10 cellular contexts compared by ENCODE assay signal in the genomic region with DNA sequence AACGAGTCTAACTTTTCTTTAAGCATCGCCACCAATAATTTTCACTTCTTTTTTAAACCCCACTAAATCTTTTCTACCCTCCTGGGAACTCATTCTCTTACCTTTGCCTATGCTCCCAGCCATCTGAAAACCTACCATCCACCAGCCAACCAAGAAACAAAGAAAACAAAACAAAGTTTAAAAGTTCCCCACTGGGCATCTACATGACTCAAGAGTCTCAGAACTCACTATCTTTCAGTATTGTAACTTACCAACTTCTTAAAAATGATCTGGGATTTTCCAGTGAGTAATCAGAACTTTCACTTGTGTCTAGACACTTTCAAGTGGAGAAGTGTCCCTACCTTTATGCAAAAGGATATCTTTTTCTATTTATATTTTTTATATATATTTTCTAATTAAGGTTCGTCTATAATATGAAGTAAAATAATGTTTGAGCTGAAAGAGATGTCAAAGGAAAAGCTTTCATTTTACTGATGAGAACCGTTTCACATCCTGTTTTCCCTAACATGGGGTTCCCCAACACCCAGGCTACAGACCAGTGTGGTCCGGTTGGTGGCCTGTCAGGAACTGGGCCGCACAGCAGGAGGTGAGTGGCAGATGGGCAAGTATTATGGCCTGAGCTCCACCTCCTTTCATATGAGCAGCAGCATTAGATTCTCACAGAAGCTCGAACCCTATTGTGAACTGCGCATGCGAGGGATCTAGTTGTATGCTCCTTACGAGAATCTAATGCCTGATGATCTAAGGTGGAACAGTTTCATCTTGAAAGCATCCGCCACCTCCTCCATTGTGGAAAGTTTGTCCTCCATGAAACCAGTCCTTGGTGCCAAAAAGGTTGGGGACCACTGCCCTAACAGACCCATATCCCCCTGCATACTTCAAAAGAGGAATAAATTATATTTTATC.
DNase-seq lines count a peak whose midpoint lies in the region; ATAC-seq lines count a peak whose summit lies in the region.
"Had no signal": no experiment of that assay in that cellular context is flagged by ENCODE, and none has a peak within 500 bp of the region (broad histone marks: within the 10 kb centered on the region; RNA-seq: fewer than 3 reads in every experiment).

No MANE protein-coding gene starts in this region.

- DNase-seq in kidney tubule cell (ENCODE audit: low spot score) (peak; percentile 76), NCI-H446 (lab: John Stamatoyannopoulos, UW) (no peak), DMS 273 treated with DMSO at 0.1 percent for 48 hours (lab: John Stamatoyannopoulos, UW) (no peak), NCI-H2171 treated with DMSO at 0.1 percent for 48 hours (lab: John Stamatoyannopoulos, UW) (no peak)
- DNase-seq: glutamatergic neuron, NCI-H2029 treated with DMSO at 0.1 percent for 48 hours, T-helper 9 cell had no signal

- ATAC-seq in GM18873 (IDR thresholded peaks at IDR 0.05; ENCODE audit: low FRiP score, unreplicated experiment): peak; percentile 95
- ATAC-seq in GM21515 (IDR thresholded peaks at IDR 0.05; ENCODE audit: unreplicated experiment): peak; percentile 93
- peak; percentile 95 for ATAC-seq in HG03342 (IDR thresholded peaks at IDR 0.05; ENCODE audit: unreplicated experiment)
